Comparison of ENCODE assay signal across 8 cellular contexts in the genomic region with DNA sequence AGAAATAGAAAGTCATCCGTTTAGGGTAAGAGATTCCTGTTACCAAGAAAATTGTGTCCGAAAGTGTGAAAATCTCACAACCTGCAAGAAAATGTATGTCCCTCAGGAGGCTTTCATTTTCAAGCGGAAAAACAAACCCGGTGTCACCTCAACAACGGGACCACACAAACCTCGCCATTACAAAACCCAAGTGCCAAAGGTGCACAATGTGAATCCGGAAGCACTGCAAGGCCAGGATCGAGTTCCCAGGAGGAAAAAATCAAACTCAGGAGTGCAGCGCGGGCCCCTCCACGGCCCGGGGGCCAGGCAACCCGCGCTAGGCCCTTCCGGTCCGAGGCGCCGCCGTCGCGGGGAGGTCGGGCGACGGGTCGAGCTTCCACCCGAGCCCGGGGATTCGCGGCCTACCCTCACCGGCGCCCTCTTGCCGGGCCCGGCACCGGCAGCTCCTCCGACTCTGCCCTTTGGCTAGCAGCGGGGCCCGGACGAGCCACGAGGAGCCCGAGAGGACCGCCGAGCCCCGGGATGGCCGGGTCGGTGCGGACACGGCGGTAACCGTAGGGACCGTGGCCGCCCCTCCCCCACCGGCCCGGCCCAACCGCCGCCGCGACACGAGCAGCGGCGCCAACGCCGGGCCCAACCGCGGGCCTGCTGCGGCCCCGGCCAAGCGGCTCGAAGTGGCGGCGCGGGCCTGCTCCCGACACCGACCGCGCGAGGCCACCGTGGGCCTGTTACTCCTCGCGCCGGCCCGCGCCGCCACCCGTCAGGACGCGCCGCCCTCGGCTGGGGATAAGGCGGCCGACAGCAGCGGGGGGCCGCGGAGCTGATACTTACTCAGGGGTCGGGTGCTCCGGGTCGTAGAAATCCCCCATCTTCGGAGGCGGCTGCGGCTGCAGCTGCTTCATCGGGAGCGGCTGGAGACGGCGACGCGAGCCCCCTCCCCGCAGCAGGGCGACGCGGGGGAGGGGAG. TPM values are rescaled to one million over a fixed set of nuclear protein-coding genes. Genes with fewer than 3 reads are reported as not detected.
DNase-seq lines count a peak whose midpoint lies in the region; ATAC-seq and TF ChIP-seq lines count a peak whose summit lies in the region.

No MANE protein-coding gene starts in this region.

- H3K79me2 ChIP-seq in GM23248 (ENCODE audit: insufficient read depth): peaks cover 91% of the 10 kb centered on the region

- H3K27me3 ChIP-seq in GM23248 (replicated peaks; ENCODE audit: insufficient read depth) (no peaks in the 10 kb centered on the region), left lung (no peaks in the 10 kb centered on the region)

- intact Hi-C loops in left lung (cut with DNase I): no loop called here

- H3K36me3 ChIP-seq in GM23248 (ENCODE audit: low read depth) (no peaks in the 10 kb centered on the region), left lung (no peaks in the 10 kb centered on the region)

- peak overlapping the region; percentile 65 for H2AFZ ChIP-seq in GM23248

- no peak for TF ChIP-seq CTCF in LNCaP clone FGC (IDR thresholded peaks at IDR 0.05; ENCODE audit: control insufficient read depth, extremely low read depth, insufficient read depth)
- no peak for TF ChIP-seq CTCF in left lung (IDR thresholded peaks at IDR 0.05)

- H3K4me3 ChIP-seq in GM23248 (peak overlapping the region; percentile 85), LNCaP clone FGC (ENCODE audit: low read depth, low read length) (peak overlapping the region; percentile 86), left lung (peak overlapping the region; percentile 97 to 99)

- peak overlapping the region; percentile 92 for H3K9ac ChIP-seq in GM23248

- H3K4me1 ChIP-seq in GM23248 (ENCODE audit: insufficient read depth) (peaks cover 42% of the 10 kb centered on the region), left lung (peaks cover 32 to 62% of the 10 kb centered on the region in 2 donors)

- peak overlapping the region; percentile 94 for H3K4me2 ChIP-seq in GM23248 (ENCODE audit: unreplicated experiment)

- in situ Hi-C loops in GM23248 (cut with MboI): no loop called here

- H3F3A ChIP-seq in GM23248 (ENCODE audit: insufficient read depth): peaks cover 25% of the 10 kb centered on the region

- H3K27ac ChIP-seq in GM23248 (peak overlapping the region; percentile 78), cingulate gyrus (ENCODE audit: low read depth, low read length) (peak overlapping the region; percentile 90), left lung (peak overlapping the region; percentile 95 to 98)

- peak; percentile 75 for DNase-seq in GM03348 (ENCODE audit: low spot score)
- peak; percentile 71 for DNase-seq in GM23248
- no peak for DNase-seq in LNCaP clone FGC (ENCODE audit: low read depth)
- DNase-seq in activated CD4-positive, alpha-beta T cell treated with anti-CD3 and anti-CD28 coated beads for 4 hours: peak; percentile 38 to 60
- peak; percentile 42 to 89 for DNase-seq in left lung
- peak; percentile 56 to 61 for DNase-seq in stimulated activated CD4-positive, alpha-beta T cell treated with anti-CD3 and anti-CD28 coated beads, Interleukin-2, amount 100 ng/mL, for 24 hours
- DNase-seq in NCI-H1105 treated with DMSO at 0.1 percent for 48 hours (lab: John Stamatoyannopoulos, UW): no peak

- peaks cover 29% of the 10 kb centered on the region for H4K20me1 ChIP-seq in GM23248 (ENCODE audit: insufficient read depth)

- 1% methylated on average over 52 to 60 of the region's 109 CpGs for WGBS in GM23248 (ENCODE audit: low coverage in 1 of 2, low lambda C conversion rate in 2 of 2, missing lambda C conversion rate in 2 of 2), 2 experiments

- H3K9me2 ChIP-seq in GM23248 (ENCODE audit: insufficient read depth): no peaks in the 10 kb centered on the region

- peak; percentile 42 for ATAC-seq in left lung

- no peaks in the 10 kb centered on the region for H3K9me3 ChIP-seq in GM23248 (ENCODE audit: low read depth)
- H3K9me3 ChIP-seq in left lung: no peaks in the 10 kb centered on the region

RNA-seq across cellular contexts. Expression of a gene that starts 0.6 kb away (rescaled TPM):
- 17.7 and 24.0 TPM in 2 replicates for total RNA-seq in GM23248 (2014; rRNA removed; shearing (Covaris generic))
- 14.9 and 16.2 TPM in 2 replicates for polyA plus RNA-seq in GM23248 (2016; fragmentation: Nextera tagmentation; extraction: Ambion mirVana)
- 10 to 100 TPM; 40.1 to 43.8 TPM for total RNA-seq in left lung

Comparison
In these comparisons a context has a peak if more than half of its experiments do, and no peak if none do; other contexts are left out.
1. DNase-seq: peak in GM03348 (single experiment), GM23248 (single experiment), activated CD4-positive, alpha-beta T cell treated with anti-CD3 and anti-CD28 coated beads for 4 hours (2 of 2), left lung (2 of 2) and stimulated activated CD4-positive, alpha-beta T cell treated with anti-CD3 and anti-CD28 coated beads, Interleukin-2, amount 100 ng/mL, for 24 hours (2 of 2); none in LNCaP clone FGC (single experiment) and NCI-H1105 treated with DMSO at 0.1 percent for 48 hours (single experiment).
2. Peak in every context shown above with its lines, with median percentiles within 50 percentile points of each other: H3K27ac ChIP-seq and H3K4me3 ChIP-seq.